Comparison of ENCODE assay signal across 16 cellular contexts in genomic region chr1:27591622-27592021, GRCh38. TPM values are rescaled to one million over a fixed set of nuclear protein-coding genes. Genes with fewer than 3 reads are reported as not detected.
A peak's percentile ranks its signal among the peaks of the same experiment; 100 is the strongest.
DNase-seq lines count a peak whose midpoint lies in the region; ATAC-seq, FAIRE-seq and TF ChIP-seq lines count a peak whose summit lies in the region.
"Had no signal": no experiment of that assay in that cellular context is flagged by ENCODE, and none has a peak within 500 bp of the region (broad histone marks: within the 10 kb centered on the region; RNA-seq: fewer than 3 reads in every experiment).

No MANE protein-coding gene starts in this region.

- no peak overlapping the region for H3K9ac ChIP-seq in HepG2 (ENCODE audit: insufficient read depth, low read depth, low read length)

- TF ChIP-seq EP300 in HepG2 (IDR thresholded peaks at IDR 0.05; ENCODE audit: low read depth in 2 of 2, low read length in 2 of 2) (no peak), HepG2 (CRISPR knock-in tag; IDR thresholded peaks at IDR 0.05; ENCODE audit: borderline replicate concordance) (no peak)

- H3K4me2 ChIP-seq in HepG2 (ENCODE audit: low read depth, low read length), result no peak overlapping the region

- intact Hi-C loops in HepG2 (cut with micrococcal nuclease; ENCODE audit: unreplicated experiment) (no loop called here), right lobe of liver (cut with DNase I) (loop anchor here in 1 of 2 donors (10.0 kb wide), 1 partner anchor 187 kb away; no protein-coding TSS in a partner anchor), vagina (cut with DNase I) (no loop called here)

- TF ChIP-seq POLR2A in HepG2 (IDR thresholded peaks at IDR 0.05; ENCODE audit: insufficient read depth in 1 of 2, low read depth in 2 of 2, low read length in 2 of 2) (no peak), right lobe of liver (IDR thresholded peaks at IDR 0.05) (no peak), vagina (IDR thresholded peaks at IDR 0.05) (no peak)

- H3K27ac ChIP-seq in HepG2 (ENCODE audit: extremely low read length, insufficient read depth, low read length) (no peak overlapping the region), right lobe of liver (no peak overlapping the region), vagina (peak overlapping the region; percentile 97)
- H3K27ac ChIP-seq: colonic mucosa had no signal

- H3K4me3 ChIP-seq in HepG2 (replicated peaks in 1 of 3; ENCODE audit: insufficient read depth in 1 of 3, low read depth in 2 of 3, low read length in 3 of 3) (no peak overlapping the region), right lobe of liver (no peak overlapping the region), astrocyte of the cerebellum (ENCODE audit: low read depth, low read length) (no peak overlapping the region), vagina (peak overlapping the region in 1 of 2 donors; percentile 6)
- H3K4me3 ChIP-seq: colonic mucosa had no signal

- CTCF ChIA-PET in HepG2 (lab: Yijun Ruan, JAX; ENCODE audit: low intra/inter-chr PET ratio, low total read pairs), result no interaction called here

- H3K79me2 ChIP-seq in HepG2 (ENCODE audit: insufficient read depth, low read length), result peaks cover 12% of the 10 kb centered on the region

- POLR2A ChIA-PET in HepG2 (lab: Yijun Ruan, JAX), result interaction anchor here (1.1 to 2.0 kb wide), 2 partner anchors 9 to 11 kb away, joined by 4 to 5 read pairs; no protein-coding TSS in a partner anchor

- TF ChIP-seq CTCF in HepG2 (CRISPR knock-in tag; IDR thresholded peaks at IDR 0.05) (no peak), right lobe of liver (IDR thresholded peaks at IDR 0.05) (no peak), astrocyte of the cerebellum (IDR thresholded peaks at IDR 0.05; ENCODE audit: low read depth, low read length, missing control alignments) (no peak), vagina (IDR thresholded peaks at IDR 0.05) (no peak)

- no peaks in the 10 kb centered on the region for H3K27me3 ChIP-seq in HepG2 (ENCODE audit: control insufficient read depth in 1 of 2, insufficient read depth in 2 of 2, low read length in 2 of 2)
- no peaks in the 10 kb centered on the region for H3K27me3 ChIP-seq in right lobe of liver
- H3K27me3 ChIP-seq in vagina, result no peaks in the 10 kb centered on the region
- H3K27me3 ChIP-seq: colonic mucosa had no signal

- no TSS peak for BruUV-seq in HepG2 (replicated peaks; lab: Mats Ljungman, UMichigan)

- H3K9me3 ChIP-seq in HepG2 (ENCODE audit: low read length) (no peaks in the 10 kb centered on the region), right lobe of liver (no peaks in the 10 kb centered on the region), vagina (no peaks in the 10 kb centered on the region)
- H3K9me3 ChIP-seq: colonic mucosa had no signal

- in situ Hi-C loops in HepG2 (cut with HindIII; ENCODE audit: extremely low pct_ligation_motif_present, low pct_unique_long_range_greater_than_20kb) (no loop called here), astrocyte of the cerebellum (cut with HindIII; ENCODE audit: low sequenced_read_pairs) (no loop called here)

- no peak overlapping the region for H2AFZ ChIP-seq in HepG2 (ENCODE audit: low read length)

- no peak for FAIRE-seq in HepG2 (lab: Jason Lieb, UNC)
- FAIRE-seq: GM18507, TTC549 had no signal

- H3K36me3 ChIP-seq in HepG2 (replicated peaks in 1 of 2; ENCODE audit: control insufficient read depth in 1 of 2, insufficient read depth in 2 of 2, low read length in 2 of 2) (peaks cover 0 to 2% of the 10 kb centered on the region in 2 experiments; a peak in 1 of 5 replicates), right lobe of liver (no peaks in the 10 kb centered on the region), vagina (no peaks in the 10 kb centered on the region)
- H3K36me3 ChIP-seq: colonic mucosa had no signal

- H4K20me1 ChIP-seq in HepG2 (ENCODE audit: insufficient read depth, low read length), result 0 out of 2 replicates have a peak, but pooled peaks cover 4% of the 10 kb centered on the region

- DNase-seq in HepG2 (ENCODE audit: low spot score) (no peak), right lobe of liver (no peak), astrocyte of the cerebellum (ENCODE audit: low read depth) (peak; percentile 61), lung microvascular endothelial cell (ENCODE audit: low read depth in 2 of 2) (peak; percentile 63 to 64), vagina (ENCODE audit: extremely low spot score in 2 of 2) (no peak), NOMO-1 (lab: John Stamatoyannopoulos, UW; ENCODE audit: unreplicated experiment in 2 of 2) (no peak)
- DNase-seq in activated T-cell treated with anti-CD3 and anti-CD28 coated beads, Interleukin-2, amount 50 U/mL, for 1 hour, result no peak
- DNase-seq: activated naive CD4-positive, alpha-beta T cell treated with anti-CD3 and anti-CD28 coated beads for 36 hours; AML-193; natural killer cell had no signal

- ATAC-seq in HepG2 (no peak), right lobe of liver (no peak), GM19328 (IDR thresholded peaks at IDR 0.05; ENCODE audit: unreplicated experiment) (no peak)
- ATAC-seq: natural killer cell had no signal

- H3K4me1 ChIP-seq in HepG2 (ENCODE audit: insufficient read depth, low read length) (peaks cover 56% of the 10 kb centered on the region), right lobe of liver (no peaks in the 10 kb centered on the region), vagina (peaks cover 88% of the 10 kb centered on the region)

- 94% methylated on average over 4 of the region's 4 CpGs for WGBS in HepG2 (ENCODE audit: low lambda C conversion rate)
- WGBS in right lobe of liver (ENCODE audit: insufficient coverage, low coverage, low lambda C conversion rate, missing lambda C conversion rate), result 79% methylated on average over 2 of the region's 4 CpGs

- TF ChIP-seq RAD21 in HepG2 (CRISPR knock-in tag; IDR thresholded peaks at IDR 0.05), result no peak

TF ChIP-seq in HepG2, 621 proteins besides CTCF, POLR2A, EP300 and RAD21:
- TF ChIP-seq TCF7 (IDR thresholded peaks at IDR 0.05; ENCODE audit: low read depth) (no peak), ZNF629 (CRISPR knock-in tag; conservative IDR thresholded peaks at IDR 0.05) (peak; percentile 75)

RNA-seq across cellular contexts. Expression of gene AHDC1, which starts 12.3 kb away (rescaled TPM):
- total RNA-seq in HepG2 (2016; rRNA removed; fragmentation: Illumina TruSeq; extraction: Trizol) (2.6 and 2.7 TPM in 2 replicates), right lobe of liver (10 to 100 TPM in 3 of 6 experiments, 1 to 10 TPM in 3; 5.5 to 21.3 (median 10.9) TPM), lung microvascular endothelial cell (5.0 and 6.7 TPM in 2 replicates), vagina (62.4 TPM)
- 1.9 and 2.6 TPM in 2 replicates for total RNA-seq in HepG2 (2016; cell fraction: cytosol; rRNA removed; fragmentation: Illumina TruSeq; extraction: Trizol; ENCODE audit: low read depth)
- total RNA-seq in HepG2 (2016; cell fraction: insoluble cytoplasmic fraction; rRNA removed; fragmentation: Illumina TruSeq; extraction: Trizol), result 3.1 and 3.5 TPM in 2 replicates
- 1.6 and 2.4 TPM in 2 replicates for total RNA-seq in HepG2 (2016; cell fraction: membrane; rRNA removed; fragmentation: Illumina TruSeq; extraction: Trizol)
- total RNA-seq in HepG2 (2016; cell fraction: nucleus; rRNA removed; fragmentation: Illumina TruSeq; extraction: Trizol), result 3.0 and 6.6 TPM in 2 replicates
- polyA plus RNA-seq in HepG2 (2011; rRNA removed), result 1.0 and 1.2 TPM in 2 replicates
- polyA plus RNA-seq in HepG2 (2011; cell fraction: cytosol; rRNA removed), result 0.52 and 0.72 TPM in 2 replicates
- polyA plus RNA-seq in HepG2 (2011; cell fraction: nucleus; rRNA removed), result 7.0 and 8.3 TPM in 2 replicates
- polyA plus RNA-seq in HepG2 (2012), result 4.7 and 7.3 TPM in 2 replicates
- polyA plus RNA-seq in HepG2 (2016; cell fraction: cytosol; fragmentation: Illumina TruSeq; extraction: Trizol; ENCODE audit: low read depth), result 0.24 and 0.35 TPM in 2 replicates
- 3.9 and 4.0 TPM in 2 replicates for polyA plus RNA-seq in HepG2 (2016; cell fraction: insoluble cytoplasmic fraction; fragmentation: Illumina TruSeq; extraction: Trizol; ENCODE audit: low read depth)
- 0.32 and 0.57 TPM in 2 replicates for polyA plus RNA-seq in HepG2 (2016; cell fraction: membrane; fragmentation: Illumina TruSeq; extraction: Trizol; ENCODE audit: low read depth)
- polyA plus RNA-seq in HepG2 (2016; cell fraction: nucleus; fragmentation: Illumina TruSeq; extraction: Trizol; ENCODE audit: insufficient read depth, low read depth), result 12.2 and 16.8 TPM in 2 replicates
- 3.1 and 6.5 TPM in 2 replicates for polyA minus RNA-seq in HepG2 (2011; rRNA and poly(A)+ RNA removed; ENCODE audit: low replicate concordance)
- polyA minus RNA-seq in HepG2 (2011; cell fraction: cytosol; rRNA and poly(A)+ RNA removed), result 3.1 and 3.7 TPM in 2 replicates
- 5.1 and 5.3 TPM in 2 replicates for polyA minus RNA-seq in HepG2 (2011; cell fraction: nucleus; rRNA and poly(A)+ RNA removed)

RNA-seq across cellular contexts. Expression of gene FGR, which starts 43.4 kb away (rescaled TPM):
- not detected in 2 replicates for total RNA-seq in HepG2 (2016; rRNA removed; fragmentation: Illumina TruSeq; extraction: Trizol)
- total RNA-seq in HepG2 (2016; cell fraction: cytosol; rRNA removed; fragmentation: Illumina TruSeq; extraction: Trizol; ENCODE audit: low read depth), result not detected in 2 replicates
- not detected in 2 replicates for total RNA-seq in HepG2 (2016; cell fraction: insoluble cytoplasmic fraction; rRNA removed; fragmentation: Illumina TruSeq; extraction: Trizol)
- total RNA-seq in HepG2 (2016; cell fraction: membrane; rRNA removed; fragmentation: Illumina TruSeq; extraction: Trizol), result not detected in 2 replicates
- not detected in 2 replicates for total RNA-seq in HepG2 (2016; cell fraction: nucleus; rRNA removed; fragmentation: Illumina TruSeq; extraction: Trizol)
- 0.04 TPM in 1 of 2 replicates, not detected in the other for polyA plus RNA-seq in HepG2 (2011; rRNA removed)
- polyA plus RNA-seq in HepG2 (2011; cell fraction: cytosol; rRNA removed), result 0.01 and 0.04 TPM in 2 replicates
- 0.14 and 0.33 TPM in 2 replicates for polyA plus RNA-seq in HepG2 (2011; cell fraction: nucleus; rRNA removed)
- not detected in 2 replicates for polyA plus RNA-seq in HepG2 (2012)
- polyA plus RNA-seq in HepG2 (2016; cell fraction: cytosol; fragmentation: Illumina TruSeq; extraction: Trizol; ENCODE audit: low read depth), result not detected in 2 replicates
- polyA plus RNA-seq in HepG2 (2016; cell fraction: insoluble cytoplasmic fraction; fragmentation: Illumina TruSeq; extraction: Trizol; ENCODE audit: low read depth), result not detected in 2 replicates
- not detected in 2 replicates for polyA plus RNA-seq in HepG2 (2016; cell fraction: membrane; fragmentation: Illumina TruSeq; extraction: Trizol; ENCODE audit: low read depth)
- polyA plus RNA-seq in HepG2 (2016; cell fraction: nucleus; fragmentation: Illumina TruSeq; extraction: Trizol; ENCODE audit: insufficient read depth, low read depth), result not detected in 2 replicates
- 0.33 TPM in 1 of 2 replicates, not detected in the other for polyA minus RNA-seq in HepG2 (2011; rRNA and poly(A)+ RNA removed; ENCODE audit: low replicate concordance)
- polyA minus RNA-seq in HepG2 (2011; cell fraction: cytosol; rRNA and poly(A)+ RNA removed), result not detected in 2 replicates
- polyA minus RNA-seq in HepG2 (2011; cell fraction: nucleus; rRNA and poly(A)+ RNA removed), result not detected in 2 replicates
- total RNA-seq in right lobe of liver, result 1 to 10 TPM; 2.5 to 10.0 (median 6.3) TPM
- under 0.01 and 0.20 TPM in 2 replicates for total RNA-seq in lung microvascular endothelial cell
- 18.4 TPM for total RNA-seq in vagina
- total RNA-seq: kidney epithelial cell, RPMI7951 had no signal

Comparison
In these comparisons a context has a peak if more than half of its experiments do, and no peak if none do; other contexts are left out.
1. DNase-seq: peak in astrocyte of the cerebellum (single experiment) and lung microvascular endothelial cell (2 of 2); none in HepG2 (single experiment), right lobe of liver (0 of 3), vagina (0 of 2), NOMO-1 (0 of 2) and activated T-cell treated with anti-CD3 and anti-CD28 coated beads, Interleukin-2, amount 50 U/mL, for 1 hour (single experiment).